In the genomic region with DNA sequence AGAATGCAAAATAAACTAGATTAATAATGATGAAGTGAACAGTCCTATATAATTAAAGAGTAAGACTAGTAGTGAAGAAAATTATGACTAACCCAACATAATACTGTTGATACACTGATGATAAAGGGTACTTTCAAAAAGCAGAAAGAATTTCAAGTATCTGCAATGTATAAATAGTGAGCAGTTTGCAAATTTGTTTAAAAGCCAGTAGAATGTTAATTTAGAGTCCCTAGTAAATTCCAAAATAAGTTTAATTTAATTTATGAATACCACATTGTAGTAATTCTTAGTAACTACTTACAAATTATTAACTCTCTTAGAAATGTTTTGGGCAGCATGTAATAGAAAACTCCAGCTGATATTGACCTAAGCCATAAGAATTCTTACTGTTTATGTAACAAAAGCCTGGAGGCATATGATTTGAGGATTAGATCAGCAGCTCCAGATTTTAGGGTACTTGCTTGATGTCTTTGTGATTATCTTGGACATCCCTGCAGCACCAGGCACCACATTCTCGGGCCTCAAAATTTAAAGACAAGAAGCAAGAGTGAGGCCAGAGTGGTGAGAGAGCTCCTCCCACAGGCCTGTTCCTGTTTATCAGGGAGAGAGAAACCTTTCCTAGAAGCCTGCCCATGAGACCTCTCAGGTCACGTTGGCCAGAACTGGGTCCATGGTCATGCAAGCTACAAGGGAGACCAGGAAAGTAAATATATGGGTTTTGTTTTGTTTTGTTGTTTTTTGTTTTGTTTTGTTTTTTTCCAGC, we compare ENCODE assay signal across 8 cellular contexts.
DNase-seq lines count a peak whose midpoint lies in the region; ATAC-seq and TF ChIP-seq lines count a peak whose summit lies in the region.

No MANE protein-coding gene starts in this region.

- H3K27ac Mint-ChIP-seq in CD14-positive monocyte: no peak overlapping the region

- H3K4me3 ChIP-seq in adipocyte (ENCODE audit: low read length): no peak overlapping the region
- H3K4me3 ChIP-seq in lung: no peak overlapping the region
- no peak overlapping the region for H3K4me3 ChIP-seq in gastrocnemius medialis

- intact Hi-C loops in CD14-positive monocyte (cut with micrococcal nuclease): no loop called here
- intact Hi-C loops in gastrocnemius medialis (cut with DNase I; ENCODE audit: low total_unique reads): no loop called here

- no peak overlapping the region for H3K27ac ChIP-seq in lung (ENCODE audit: low read depth in 1 of 2, low read length in 1 of 2)
- H3K27ac ChIP-seq in gastrocnemius medialis: no peak overlapping the region

- TF ChIP-seq CTCF in lung (IDR thresholded peaks at IDR 0.05; ENCODE audit: control extremely low read depth, extremely low read depth): no peak
- TF ChIP-seq CTCF in CD14-positive monocyte (IDR thresholded peaks at IDR 0.05): no peak
- TF ChIP-seq CTCF in gastrocnemius medialis (IDR thresholded peaks at IDR 0.05 in 4 of 5, conservative IDR thresholded peaks at IDR 0.05 in 1 of 5): no peak

- ATAC-seq in GM18519 (IDR thresholded peaks at IDR 0.05; ENCODE audit: low FRiP score, unreplicated experiment) (peak; percentile 51), HG03045 (IDR thresholded peaks at IDR 0.05; ENCODE audit: unreplicated experiment) (peak; percentile 62), lung (ENCODE audit: insufficient read depth, low FRiP score) (peak; percentile 66), gastrocnemius medialis (no peak)

- H3K27me3 ChIP-seq in adipocyte (replicated peaks; ENCODE audit: control insufficient read depth, insufficient read depth, low read length) (no peaks in the 10 kb centered on the region), lung (ENCODE audit: control insufficient read depth, insufficient read depth) (no peaks in the 10 kb centered on the region), gastrocnemius medialis (no peaks in the 10 kb centered on the region)

- H3K4me3 Mint-ChIP-seq in CD14-positive monocyte: no peak overlapping the region

- H3K36me3 ChIP-seq in adipocyte (ENCODE audit: control insufficient read depth, insufficient read depth, low read length, severe bottlenecking) (no peaks in the 10 kb centered on the region), lung (ENCODE audit: control insufficient read depth in 2 of 2, insufficient read depth in 2 of 2, low read length in 2 of 2) (no peaks in the 10 kb centered on the region), gastrocnemius medialis (no peaks in the 10 kb centered on the region)

- no peaks in the 10 kb centered on the region for H3K36me3 Mint-ChIP-seq in CD14-positive monocyte

- H3K9ac ChIP-seq in adipocyte (ENCODE audit: low read length): no peak overlapping the region

- peaks cover 0 to 2% (median 1%) of the 10 kb centered on the region in 3 donors for H3K27me3 Mint-ChIP-seq in CD14-positive monocyte (ENCODE audit: low read depth in 3 of 3)

- peaks cover 21% of the 10 kb centered on the region for H3K4me1 Mint-ChIP-seq in CD14-positive monocyte

- WGBS in lung, 2 donors: 32 to 33% methylated on average over 2 of the region's 2 CpGs

- H3K4me1 ChIP-seq in adipocyte (ENCODE audit: control insufficient read depth, insufficient read depth, low read length): no peaks in the 10 kb centered on the region
- H3K4me1 ChIP-seq in lung (ENCODE audit: control insufficient read depth in 2 of 2, insufficient read depth in 2 of 2, low read length in 2 of 2): peaks cover 0 to 5% of the 10 kb centered on the region in 2 donors
- no peaks in the 10 kb centered on the region for H3K4me1 ChIP-seq in gastrocnemius medialis

- peak; percentile 17 for DNase-seq in Ammon's horn (ENCODE audit: low spot score)
- peak; percentile 2 for DNase-seq in NCI-H2171 (lab: John Stamatoyannopoulos, UW)
- peak; percentile 40 for DNase-seq in adipocyte (ENCODE audit: low read depth)
- DNase-seq in lung (ENCODE audit: low spot score): peak; percentile 32
- DNase-seq in CD14-positive monocyte (ENCODE audit: low spot score): no peak
- no peak for DNase-seq in gastrocnemius medialis

- peaks cover 11% of the 10 kb centered on the region for H3K9me3 ChIP-seq in adipocyte (ENCODE audit: control insufficient read depth, low read length)
- H3K9me3 ChIP-seq in lung (ENCODE audit: control insufficient read depth in 2 of 2, insufficient read depth in 1 of 2, low read length in 1 of 2): no peaks in the 10 kb centered on the region
- H3K9me3 ChIP-seq in gastrocnemius medialis: no peaks in the 10 kb centered on the region

- TF ChIP-seq POLR2A in gastrocnemius medialis (IDR thresholded peaks at IDR 0.05): no peak

- peaks cover 0 to 4% (median 0%) of the 10 kb centered on the region in 7 donors for H3K9me3 Mint-ChIP-seq in CD14-positive monocyte

- in situ Hi-C loops in gastrocnemius medialis (cut with MboI; ENCODE audit: low sequenced_read_pairs in 4 of 4): loop anchor here in 1 of 4 donors (25.0 kb wide), 1 partner anchor 942 kb away; no protein-coding TSS in a partner anchor

Comparison
In these comparisons a context has a peak if more than half of its experiments do, and no peak if none do; other contexts are left out.
1. DNase-seq: peak in Ammon's horn (single experiment), NCI-H2171 (single experiment), adipocyte (single experiment) and lung (single experiment); none in CD14-positive monocyte (single experiment) and gastrocnemius medialis (0 of 2).
2. ATAC-seq: peak in GM18519 (single experiment), HG03045 (single experiment) and lung (single experiment); none in gastrocnemius medialis (0 of 2).